15 cellular contexts compared by ENCODE assay signal in genomic region chr1:119960501-119960900, GRCh38.
"Had no signal": no experiment of that assay in that cellular context is flagged by ENCODE, and none has a peak within 500 bp of the region (broad histone marks: within the 10 kb centered on the region; RNA-seq: fewer than 3 reads in every experiment).

No MANE protein-coding gene starts in this region.

- DNase-seq: activated CD4-positive, alpha-beta T cell treated with anti-CD3 and anti-CD28 coated beads for 1 hour; activated CD4-positive, alpha-beta T cell treated with anti-CD3 and anti-CD28 coated beads, Interleukin-2, amount 50 U/mL, for 4 hours; activated naive CD4-positive, alpha-beta T cell treated with anti-CD3 and anti-CD28 coated beads, Interleukin-2, amount 10 ng/mL, durations not matched to agents 7 days and 5 days; body of pancreas; central memory CD4-positive, alpha-beta T cell; effector CD8-positive, alpha-beta T cell; foreskin keratinocyte; ovary; stimulated activated CD4-positive, alpha-beta T cell treated with anti-CD3 and anti-CD28 coated beads, Interleukin-1b, Interleukin-23, amount 100 ng/mL, for 48 hours; stimulated activated naive CD8-positive, alpha-beta T cell treated with anti-CD3 and anti-CD28 coated beads, Interleukin-15, amount 100 ng/mL, for 72 hours; testis; uterus had no signal

- ATAC-seq: activated T-helper 17 cell treated with anti-CD3 and anti-CD28 coated beads, Interleukin-2, amount 50 U/mL, for 72 hours; body of pancreas; foreskin keratinocyte; sciatic nerve; stimulated activated naive CD8-positive, alpha-beta T cell treated with anti-CD3 and anti-CD28 coated beads, Interleukin-15, amount 100 ng/mL, for 72 hours had no signal

- H3K27ac ChIP-seq: body of pancreas, foreskin keratinocyte, ovary, testis, uterus, VCaP had no signal

- H3K9me3 ChIP-seq: body of pancreas, ovary, testis, uterus had no signal

- H3K4me3 ChIP-seq: body of pancreas, ovary, testis, uterus had no signal

- H3K27me3 ChIP-seq: body of pancreas, foreskin keratinocyte, ovary, testis, uterus had no signal

- H3K4me1 ChIP-seq: foreskin keratinocyte, uterus had no signal

- H3K36me3 ChIP-seq: ovary, uterus had no signal
